Comparison of ENCODE assay signal across 18 cellular contexts in the genomic region with DNA sequence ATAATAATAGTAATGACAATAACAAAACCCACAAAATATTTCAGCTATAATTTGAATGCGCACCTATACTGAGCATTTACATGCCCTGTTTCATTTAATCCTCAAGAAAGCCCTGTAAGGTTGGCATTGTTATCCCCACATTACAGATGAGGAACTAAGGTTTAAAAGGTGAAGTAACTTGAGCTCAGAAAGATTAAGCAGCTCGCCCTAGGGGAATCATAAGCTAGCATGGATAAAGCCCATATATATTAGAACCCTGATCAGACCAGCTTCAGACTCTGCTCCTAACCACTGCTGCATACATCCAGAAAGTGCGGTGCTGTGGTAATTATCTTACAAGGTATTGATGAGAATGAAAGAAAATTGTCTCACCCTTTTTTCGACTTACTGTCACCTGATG.
DNase-seq lines count a peak whose midpoint lies in the region; ATAC-seq and TF ChIP-seq lines count a peak whose summit lies in the region.
"Had no signal": no experiment of that assay in that cellular context is flagged by ENCODE, and none has a peak within 500 bp of the region (broad histone marks: within the 10 kb centered on the region; RNA-seq: fewer than 3 reads in every experiment).

No MANE protein-coding gene starts in this region.

- peaks cover 39% of the 10 kb centered on the region for H3K36me3 Mint-ChIP-seq in MCF 10A (ENCODE audit: insufficient read depth, unreplicated experiment)
- H3K36me3 Mint-ChIP-seq in chondrocyte (ENCODE audit: low read depth): peaks cover 25% of the 10 kb centered on the region

- no peaks in the 10 kb centered on the region for H3K4me1 Mint-ChIP-seq in MCF 10A (ENCODE audit: insufficient read depth, unreplicated experiment)
- H3K4me1 Mint-ChIP-seq in chondrocyte (ENCODE audit: low read depth): peaks cover 35% of the 10 kb centered on the region

- H3K4me3 ChIP-seq in mammary epithelial cell (replicated peaks in 1 of 3; ENCODE audit: insufficient read depth in 1 of 3, low read depth in 2 of 3, low read length in 3 of 3) (no peak overlapping the region), mesenchymal stem cell (ENCODE audit: insufficient read depth in 1 of 2, low read depth in 1 of 2, low read length in 2 of 2) (no peak overlapping the region)
- H3K4me3 ChIP-seq: BLaER1 treated with 17β-estradiol and CSF1 and Interleukin-3, amounts not matched to agents 10 nM and 100 nM had no signal

- no peak overlapping the region for H3K4me2 ChIP-seq in mammary epithelial cell (ENCODE audit: insufficient read depth, low read depth, low read length)
- no peak overlapping the region for H3K4me2 ChIP-seq in mesenchymal stem cell (ENCODE audit: low read length, poor library complexity, severe bottlenecking)
- H3K4me2 ChIP-seq: BLaER1 treated with 17β-estradiol and CSF1 and Interleukin-3, amounts not matched to agents 10 nM and 100 nM had no signal

- 94% methylated on average over 4 of the region's 4 CpGs for WGBS in mammary epithelial cell (ENCODE audit: low coverage, missing lambda C conversion rate)
- no CpG with 5 or more reads among the region's 4 CpGs for whole genome bisulfite sequencing in mesenchymal stem cell

- no peak overlapping the region for H3K18ac ChIP-seq in mesenchymal stem cell (ENCODE audit: low read depth in 1 of 2, low read length in 2 of 2)

- H3K4ac ChIP-seq in mesenchymal stem cell (ENCODE audit: low read depth in 1 of 2, low read length in 2 of 2): no peak overlapping the region

- no peaks in the 10 kb centered on the region for H3K27me3 Mint-ChIP-seq in MCF 10A (ENCODE audit: insufficient read depth, unreplicated experiment)
- no peaks in the 10 kb centered on the region for H3K27me3 Mint-ChIP-seq in chondrocyte (ENCODE audit: low read depth)
- H3K27me3 Mint-ChIP-seq: CD8-positive, alpha-beta memory T cell had no signal

- no peak overlapping the region for H2BK5ac ChIP-seq in mesenchymal stem cell (ENCODE audit: low read depth, low read length, poor library complexity, severe bottlenecking)

- peak overlapping the region; percentile 44 for H2AK5ac ChIP-seq in mesenchymal stem cell (ENCODE audit: low read length, severe bottlenecking)

- no peak overlapping the region for H3K27ac Mint-ChIP-seq in MCF 10A (ENCODE audit: low read depth, unreplicated experiment)
- peak overlapping the region; percentile 94 for H3K27ac Mint-ChIP-seq in chondrocyte (ENCODE audit: unreplicated experiment)
- H3K27ac Mint-ChIP-seq: CD8-positive, alpha-beta memory T cell had no signal

- H2AFZ ChIP-seq in mammary epithelial cell (ENCODE audit: low read depth, low read length) (no peak overlapping the region), mesenchymal stem cell (ENCODE audit: low read depth, low read length) (no peak overlapping the region)

- DNase-seq in mammary epithelial cell (no peak), MCF 10A (ENCODE audit: unreplicated experiment) (no peak), chondrocyte (ENCODE audit: low spot score) (no peak), mesenchymal stem cell (no peak), Right ventricle myocardium inferior (ENCODE audit: missing footprints) (no peak), nucleus accumbens (lab: John Stamatoyannopoulos, UW) (no peak), SHP77 (lab: John Stamatoyannopoulos, UW) (no peak), HK-2 (ENCODE audit: unreplicated experiment) (no peak)
- DNase-seq: 8988T; CD8-positive, alpha-beta memory T cell; DMS79 treated with DMSO at 0.1 percent for 48 hours; KG1; NCI-H1092 treated with DMSO at 0.1 percent for 48 hours; NCI-H2081 treated with DMSO at 0.1 percent for 48 hours; NCI-H526; OCI-M1; RPMI8226 had no signal

- no peaks in the 10 kb centered on the region for H3K9me3 ChIP-seq in mammary epithelial cell (replicated peaks; ENCODE audit: insufficient read depth, low read length)
- no peaks in the 10 kb centered on the region for H3K9me3 ChIP-seq in mesenchymal stem cell (ENCODE audit: control insufficient read depth, low read length)
- H3K9me3 ChIP-seq: BLaER1 treated with 17β-estradiol and CSF1 and Interleukin-3, amounts not matched to agents 10 nM and 100 nM had no signal

- intact Hi-C loops in mammary epithelial cell (cut with micrococcal nuclease) (no loop called here), MCF 10A (cut with micrococcal nuclease) (no loop called here), Right ventricle myocardium inferior (cut with DNase I) (no loop called here)

- H3K4me1 ChIP-seq in mammary epithelial cell (ENCODE audit: insufficient read depth, low read length) (no peaks in the 10 kb centered on the region), mesenchymal stem cell (ENCODE audit: control insufficient read depth, insufficient read depth, low read depth, low read length) (peaks cover 6% of the 10 kb centered on the region)
- H3K4me1 ChIP-seq: BLaER1 treated with 17β-estradiol and CSF1 and Interleukin-3, amounts not matched to agents 10 nM and 100 nM had no signal

- H3K79me2 ChIP-seq in mammary epithelial cell (ENCODE audit: insufficient read depth, low read length): no peaks in the 10 kb centered on the region

- no peak overlapping the region for H3K23ac ChIP-seq in mesenchymal stem cell (ENCODE audit: low read length in 2 of 2)

- no peak overlapping the region for H3K14ac ChIP-seq in mesenchymal stem cell (ENCODE audit: low read length in 2 of 2)

- H4K8ac ChIP-seq in mesenchymal stem cell (ENCODE audit: low read length): no peak overlapping the region

- BruUV-seq in mammary epithelial cell (replicated peaks; lab: Mats Ljungman, UMichigan) (TSS peak; percentile 6), MCF 10A (replicated peaks; lab: Mats Ljungman, UMichigan) (no TSS peak)

- CTCF ChIA-PET in mammary epithelial cell (lab: Charles Lee; ENCODE audit: low non-redundant PET): no interaction called here
- CTCF ChIA-PET in MCF 10A (lab: Yijun Ruan, JAX): interaction anchor here (1.2 kb wide), 1 partner anchor 11 kb away, joined by 3 read pairs; no protein-coding TSS in a partner anchor

- ATAC-seq in Right ventricle myocardium inferior: no peak

- in situ Hi-C loops in mammary epithelial cell (cut with MboI; ENCODE audit: low sequenced_read_pairs in 2 of 2): no loop called here

- no peak overlapping the region for H3K9ac ChIP-seq in mammary epithelial cell (ENCODE audit: insufficient read depth, low read length)
- H3K9ac ChIP-seq in mesenchymal stem cell (ENCODE audit: low read length): no peak overlapping the region
- H3K9ac ChIP-seq: BLaER1 treated with 17β-estradiol and CSF1 and Interleukin-3, amounts not matched to agents 10 nM and 100 nM had no signal

- TF ChIP-seq CTCF in mammary epithelial cell (conservative IDR thresholded peaks at IDR 0.05 in 1 of 2, IDR thresholded peaks at IDR 0.05 in 1 of 2; ENCODE audit: extremely low read depth in 1 of 2, insufficient read depth in 1 of 2, low read depth in 1 of 2, low read length in 2 of 2): no peak
- no peak for TF ChIP-seq CTCF in MCF 10A (IDR thresholded peaks at IDR 0.05; ENCODE audit: unreplicated experiment)
- no peak for TF ChIP-seq CTCF in chondrocyte (IDR thresholded peaks at IDR 0.05)

- H3K27me3 ChIP-seq in mammary epithelial cell (ENCODE audit: insufficient read depth, low read length): no peaks in the 10 kb centered on the region
- no peaks in the 10 kb centered on the region for H3K27me3 ChIP-seq in mesenchymal stem cell (ENCODE audit: control insufficient read depth in 1 of 2, insufficient read depth in 1 of 2, low read length in 2 of 2)
- H3K27me3 ChIP-seq: BLaER1 treated with 17β-estradiol and CSF1 and Interleukin-3, amounts not matched to agents 10 nM and 100 nM had no signal

- no peak overlapping the region for H2BK15ac ChIP-seq in mesenchymal stem cell (ENCODE audit: low read depth, poor library complexity, severe bottlenecking)

- H3K4me3 Mint-ChIP-seq in MCF 10A (ENCODE audit: unreplicated experiment) (no peak overlapping the region), chondrocyte (ENCODE audit: unreplicated experiment) (no peak overlapping the region)
- H3K4me3 Mint-ChIP-seq: CD8-positive, alpha-beta memory T cell had no signal

- no peak overlapping the region for H3K27ac ChIP-seq in mammary epithelial cell (ENCODE audit: insufficient read depth, low read depth, low read length)
- no peak overlapping the region for H3K27ac ChIP-seq in mesenchymal stem cell (ENCODE audit: low read length, poor library complexity, severe bottlenecking)
- H3K27ac ChIP-seq: BLaER1 treated with 17β-estradiol and CSF1 and Interleukin-3, amounts not matched to agents 10 nM and 100 nM had no signal

- dilution Hi-C loops in mammary epithelial cell (cut with HindIII; ENCODE audit: low sequenced_read_pairs): no loop called here

- H4K91ac ChIP-seq in mesenchymal stem cell (ENCODE audit: low read length): no peak overlapping the region

- peaks cover 12% of the 10 kb centered on the region for H3K79me1 ChIP-seq in mesenchymal stem cell (replicated peaks; ENCODE audit: low read length, poor library complexity, severe bottlenecking)

- no peak overlapping the region for H2BK12ac ChIP-seq in mesenchymal stem cell (ENCODE audit: low read length in 2 of 2)

- peaks cover 18% of the 10 kb centered on the region for H3K36me3 ChIP-seq in mammary epithelial cell (ENCODE audit: insufficient read depth, low read length)
- peaks cover 9 to 55% of the 10 kb centered on the region in 2 experiments for H3K36me3 ChIP-seq in mesenchymal stem cell (ENCODE audit: control insufficient read depth in 1 of 2, insufficient read depth in 2 of 2, low read depth in 1 of 2, low read length in 2 of 2)

- POLR2A ChIA-PET in MCF 10A (lab: Yijun Ruan, JAX): no interaction called here

- H2BK120ac ChIP-seq in mesenchymal stem cell (ENCODE audit: low read depth, low read length): no peak overlapping the region

- H3K9me3 Mint-ChIP-seq in MCF 10A (ENCODE audit: unreplicated experiment): no peaks in the 10 kb centered on the region
- H3K9me3 Mint-ChIP-seq in chondrocyte (ENCODE audit: low read depth): no peaks in the 10 kb centered on the region
- H3K9me3 Mint-ChIP-seq: CD8-positive, alpha-beta memory T cell had no signal

- H4K20me1 ChIP-seq in mammary epithelial cell (ENCODE audit: insufficient read depth, low read length): no peaks in the 10 kb centered on the region
